8 cellular contexts compared by ENCODE assay signal in genomic region chr1:114108741-114109255, GRCh38. TPM values are rescaled to one million over a fixed set of nuclear protein-coding genes. Genes with fewer than 3 reads are reported as not detected.
DNase-seq lines count a peak whose midpoint lies in the region; ATAC-seq, FAIRE-seq and TF ChIP-seq lines count a peak whose summit lies in the region.

No MANE protein-coding gene starts in this region.

- RAD21 ChIA-PET in GM12878 (lab: Charles Lee; ENCODE audit: unreplicated experiment): interaction anchor here (1.7 kb wide), 1 partner anchor 40 kb away, joined by 3 read pairs; no protein-coding TSS in a partner anchor

- no peak for TF ChIP-seq CTCF in GM12878 (IDR thresholded peaks at IDR 0.05 in 2 of 3, conservative IDR thresholded peaks at IDR 0.05 in 1 of 3; ENCODE audit: control insufficient read depth in 2 of 3, extremely low read depth in 1 of 3, insufficient read depth in 1 of 3, low read depth in 3 of 3, low read length in 3 of 3)

- DNase-seq in EL: peak; percentile 30
- DNase-seq in GM12878 (ENCODE audit: low read depth, low spot score): peak; percentile 55
- no peak for DNase-seq in RCC 7860 (ENCODE audit: low spot score)
- DNase-seq in activated naive CD4-positive, alpha-beta T cell treated with anti-CD3 and anti-CD28 coated beads, Interleukin-2, amount 50 U/mL, for 16 hours: no peak
- DNase-seq in DMS53 (lab: John Stamatoyannopoulos, UW): no peak

- H3K9me3 ChIP-seq in GM12878 (replicated peaks; ENCODE audit: control insufficient read depth, insufficient read depth, low read length): no peaks in the 10 kb centered on the region

- no peaks in the 10 kb centered on the region for H4K20me1 ChIP-seq in GM12878 (ENCODE audit: control insufficient read depth, insufficient read depth)

- SMC1A ChIA-PET in GM12878 (lab: Charles Lee; ENCODE audit: uncharacterized antibody, unreplicated experiment): no interaction called here

- H2AFZ ChIP-seq in GM12878 (ENCODE audit: control insufficient read depth, low read depth, low read length): no peak overlapping the region

- no peaks in the 10 kb centered on the region; a peak in 1 of 4 replicates for H3K27me3 ChIP-seq in GM12878 (replicated peaks in 1 of 2; ENCODE audit: control insufficient read depth in 2 of 2, insufficient read depth in 2 of 2, low read length in 1 of 2)

- H3K79me2 ChIP-seq in GM12878 (ENCODE audit: control insufficient read depth, insufficient read depth, low read length): no peaks in the 10 kb centered on the region

- in situ Hi-C loops in GM12878 (cut with MboI): no loop called here

- POLR2A ChIA-PET in GM12878 (lab: Charles Lee): no interaction called here

- TF ChIP-seq RAD21 in GM12878 (IDR thresholded peaks at IDR 0.05; ENCODE audit: insufficient read depth, low read depth, low read length): no peak

- intact Hi-C loops in GM12878 (cut with micrococcal nuclease; ENCODE audit: unreplicated experiment): loop anchor here (10.0 kb wide), 1 partner anchor 176 kb away; no protein-coding TSS in a partner anchor

- FAIRE-seq in GM12878 (lab: Jason Lieb, UNC): peak; percentile 97
- no peak for FAIRE-seq in RCC 7860 (lab: Jason Lieb, UNC)

- no peak overlapping the region for H3K27ac ChIP-seq in GM12878 (ENCODE audit: control insufficient read depth, insufficient read depth)

- TF ChIP-seq POLR2A in GM12878 (IDR thresholded peaks at IDR 0.05; ENCODE audit: low read depth, low read length): no peak

- no peak for TF ChIP-seq EP300 in GM12878 (IDR thresholded peaks at IDR 0.05; ENCODE audit: borderline replicate concordance in 1 of 2, control insufficient read depth in 1 of 2, low read depth in 2 of 2, low read length in 2 of 2)

- H3K4me2 ChIP-seq in GM12878 (ENCODE audit: control insufficient read depth, insufficient read depth): no peak overlapping the region

- peaks cover 7% of the 10 kb centered on the region; the same call in 1 of the 2 replicates for H3K4me1 ChIP-seq in GM12878 (ENCODE audit: control insufficient read depth, insufficient read depth, low read length)

- H3K36me3 ChIP-seq in GM12878 (ENCODE audit: control insufficient read depth in 2 of 2, insufficient read depth in 2 of 2, low read length in 1 of 2): no peaks in the 10 kb centered on the region

- WGBS in GM12878 (ENCODE audit: insufficient coverage, insufficient replicate concordance, low lambda C conversion rate, missing lambda C conversion rate): 21% methylated on average over 4 of the region's 4 CpGs

- no peak overlapping the region for H3K4me3 ChIP-seq in GM12878

- H3K9ac ChIP-seq in GM12878 (ENCODE audit: control insufficient read depth, insufficient read depth, low read length): no peak overlapping the region

- CTCF ChIA-PET in GM12878 (lab: Yijun Ruan, JAX): interaction anchor here (1.8 kb wide), 1 partner anchor 174 kb away, joined by 11 read pairs; no protein-coding TSS in a partner anchor

- BruUV-seq in GM12878 (replicated peaks; lab: Mats Ljungman, UMichigan): no TSS peak

- ATAC-seq in GM19438 (IDR thresholded peaks at IDR 0.05; ENCODE audit: low read depth, unreplicated experiment): peak; percentile 86
- peak; percentile 84 for ATAC-seq in HG03103 (IDR thresholded peaks at IDR 0.05; ENCODE audit: low read depth, unreplicated experiment)
- ATAC-seq in GM12878: peak; percentile 73
- no peak for ATAC-seq in GM18873 (IDR thresholded peaks at IDR 0.05; ENCODE audit: low FRiP score, unreplicated experiment)

TF ChIP-seq in GM12878, 131 proteins besides CTCF, POLR2A, EP300 and RAD21 (continues in another document):
- TF ChIP-seq NR2C1 (IDR thresholded peaks at IDR 0.05) (no peak), ZBTB40 (IDR thresholded peaks at IDR 0.05; ENCODE audit: borderline replicate concordance) (no peak), ASH2L (IDR thresholded peaks at IDR 0.05; ENCODE audit: borderline replicate concordance, low read depth) (no peak), TCF7 (IDR thresholded peaks at IDR 0.05; ENCODE audit: borderline replicate concordance) (no peak), STAT1 (conservative IDR thresholded peaks at IDR 0.05) (no peak), RELB (IDR thresholded peaks at IDR 0.05; ENCODE audit: low read depth) (no peak), IRF4 (IDR thresholded peaks at IDR 0.05; ENCODE audit: low read depth, low read length) (peak; percentile 82), IKZF1 (conservative IDR thresholded peaks at IDR 0.05) (0 out of 2 replicates have a peak, but pooled peaks have one; percentile 24), TCF12 (IDR thresholded peaks at IDR 0.05; ENCODE audit: low read depth, low read length) (no peak), SUPT20H (IDR thresholded peaks at IDR 0.05; ENCODE audit: borderline replicate concordance, control insufficient read depth, low read depth, low read length) (no peak), KAT2A (conservative IDR thresholded peaks at IDR 0.05; ENCODE audit: control insufficient read depth, low read depth, low read length) (no peak), RB1 (IDR thresholded peaks at IDR 0.05; ENCODE audit: borderline replicate concordance) (no peak)

RNA-seq across cellular contexts. Expression of gene SYT6, which starts 44.9 kb away (rescaled TPM):
- 1.2 and 1.3 TPM in 2 replicates for total RNA-seq in GM12878 (2013; cell fraction: nucleolus; rRNA removed)
- total RNA-seq in GM12878 (2014; rRNA removed): not detected in 2 replicates
- not detected in 2 replicates for total RNA-seq in GM12878 (2014; rRNA removed; fragmentation: Illumina TruSeq; extraction: Trizol)
- 0.05 TPM in 1 of 2 replicates, not detected in the other for total RNA-seq in GM12878 (2021)
- not detected for polyA plus RNA-seq in GM12878 (2011; ENCODE audit: low read depth)
- polyA plus RNA-seq in GM12878 (2011; rRNA removed): 0.29 and 0.39 TPM in 2 replicates
- 0.17 and 0.42 TPM in 2 replicates for polyA plus RNA-seq in GM12878 (2011; cell fraction: cytosol; rRNA removed)
- polyA plus RNA-seq in GM12878 (2011; cell fraction: nucleus; rRNA removed): 0.70 and 1.6 TPM in 2 replicates
- 0.03 TPM in 1 of 2 replicates, not detected in the other for polyA plus RNA-seq in GM12878 (2012)
- not detected in 2 replicates for polyA plus RNA-seq in GM12878 (2014; fragmentation: Illumina TruSeq; extraction: Trizol)
- not detected for polyA plus RNA-seq in GM12878 (2014; fragmentation: Nextera tagmentation; extraction: Ambion mirVana)
- not detected in 2 replicates for polyA plus RNA-seq in GM12878 (2014; rRNA removed)
- polyA plus RNA-seq in GM12878 (2016; fragmentation: Nextera tagmentation; extraction: Ambion mirVana): not detected
- 1.1 and 1.2 TPM in 2 replicates for polyA minus RNA-seq in GM12878 (2011; rRNA and poly(A)+ RNA removed)
- not detected in 2 replicates for polyA minus RNA-seq in GM12878 (2011; cell fraction: cytosol; rRNA and poly(A)+ RNA removed)
- polyA minus RNA-seq in GM12878 (2011; cell fraction: nucleus; rRNA and poly(A)+ RNA removed): 0.60 and 0.86 TPM in 2 replicates

Comparison
In these comparisons a context has a peak if more than half of its experiments do, and no peak if none do; other contexts are left out.
1. DNase-seq: peak in EL (single experiment) and GM12878 (single experiment); none in RCC 7860 (single experiment), activated naive CD4-positive, alpha-beta T cell treated with anti-CD3 and anti-CD28 coated beads, Interleukin-2, amount 50 U/mL, for 16 hours (single experiment) and DMS53 (single experiment).